Comparison of ENCODE assay signal across 24 cellular contexts in the genomic region with DNA sequence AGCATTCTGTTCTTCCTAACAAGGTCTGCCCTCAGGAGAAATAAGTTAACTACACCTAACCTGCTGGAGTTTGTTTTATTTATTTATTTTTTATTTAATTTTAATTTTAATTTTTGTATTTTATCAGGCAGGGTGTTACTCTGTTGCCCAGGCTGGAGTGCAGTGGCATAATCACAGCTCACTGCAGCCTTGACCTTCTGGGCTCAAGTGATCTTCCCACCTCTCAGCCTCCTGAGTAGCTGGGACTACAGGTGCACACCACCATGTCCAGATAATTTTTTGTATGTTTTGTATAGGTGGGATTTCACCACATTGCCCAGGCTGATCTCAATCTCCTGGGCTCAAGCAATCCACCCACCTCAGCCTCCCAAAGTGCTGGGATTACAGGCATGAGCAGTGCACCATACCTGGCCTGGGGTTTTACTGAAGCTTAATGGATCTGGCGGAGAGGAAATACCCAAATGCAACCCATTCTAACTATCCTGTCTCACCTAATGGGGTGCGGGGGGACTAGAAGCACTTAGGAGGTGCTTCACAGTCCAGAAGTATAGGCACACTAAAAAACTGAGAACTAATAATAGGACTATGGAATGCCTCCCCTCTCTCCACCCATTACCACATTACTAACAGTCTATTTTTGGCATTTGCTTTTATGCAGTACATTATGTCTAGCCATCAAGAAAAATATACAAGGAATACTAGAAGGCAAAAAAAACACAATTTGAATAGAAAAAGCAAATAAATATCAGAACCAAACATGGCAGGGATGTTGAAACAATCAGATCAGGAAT.
DNase-seq lines count a peak whose midpoint lies in the region; ATAC-seq, FAIRE-seq and TF ChIP-seq lines count a peak whose summit lies in the region.
"Had no signal": no experiment of that assay in that cellular context is flagged by ENCODE, and none has a peak within 500 bp of the region (broad histone marks: within the 10 kb centered on the region; RNA-seq: fewer than 3 reads in every experiment).

No MANE protein-coding gene starts in this region.

- H3K36me3 ChIP-seq in heart right ventricle, result peaks cover 0 to 50% (median 0%) of the 10 kb centered on the region in 9 donors
- H3K36me3 ChIP-seq: adrenal gland, thyroid gland had no signal

- H3K9me3 ChIP-seq in heart right ventricle, result peaks cover 0 to 7% (median 0%) of the 10 kb centered on the region in 11 donors
- H3K9me3 ChIP-seq: adrenal gland, thyroid gland had no signal

- WGBS in heart right ventricle, 2 donors, result 79 to 87% methylated on average over 2 of the region's 2 CpGs

- peaks cover 31% of the 10 kb centered on the region for H3K36me3 Mint-ChIP-seq in HFFc6 (ENCODE audit: low read depth)
- H3K36me3 Mint-ChIP-seq in osteocyte (ENCODE audit: unreplicated experiment), result peaks cover 26% of the 10 kb centered on the region

- H3K4me1 ChIP-seq in heart right ventricle, result peaks cover 0 to 12% (median 5%) of the 10 kb centered on the region in 9 donors
- H3K4me1 ChIP-seq: adrenal gland had no signal

- H3K27me3 ChIP-seq in heart right ventricle, result no peaks in the 10 kb centered on the region
- H3K27me3 ChIP-seq: adrenal gland, thyroid gland had no signal

- H3K4me3 ChIP-seq in astrocyte of the spinal cord (ENCODE audit: low read depth, low read length) (no peak overlapping the region), heart right ventricle (no peak overlapping the region)
- H3K4me3 ChIP-seq: adrenal gland, SK-N-MC, thyroid gland had no signal

- in situ Hi-C loops in astrocyte of the spinal cord (cut with HindIII; ENCODE audit: low sequenced_read_pairs), result no loop called here

- ATAC-seq in heart right ventricle, result peak; percentile 46 to 98 (median 86)
- ATAC-seq in SK-N-SH treated with all-trans-retinoic acid at 6 μM for 48 hours, result no peak
- ATAC-seq: activated CD4-positive, alpha-beta T cell treated with anti-CD3 and anti-CD28 coated beads for 36 hours; left colon; naive thymus-derived CD8-positive, alpha-beta T cell; Panc1 had no signal

- no peak for TF ChIP-seq CTCF in HFFc6 (IDR thresholded peaks at IDR 0.05)
- no peak for TF ChIP-seq CTCF in astrocyte of the spinal cord (IDR thresholded peaks at IDR 0.05; ENCODE audit: low read depth, low read length)
- TF ChIP-seq CTCF in heart right ventricle (IDR thresholded peaks at IDR 0.05), result no peak
- no peak for TF ChIP-seq CTCF in osteocyte (IDR thresholded peaks at IDR 0.05)

- H3K4me1 Mint-ChIP-seq in HFFc6 (ENCODE audit: low read depth) (peaks cover 10% of the 10 kb centered on the region), osteocyte (ENCODE audit: unreplicated experiment) (peaks cover 7% of the 10 kb centered on the region)
- H3K4me1 Mint-ChIP-seq: activated CD4-positive, alpha-beta T cell treated with anti-CD3 and anti-CD28 coated beads for 36 hours had no signal

- no peaks in the 10 kb centered on the region; the same call in 1 of the 2 replicates for H3K9me3 Mint-ChIP-seq in HFFc6
- H3K9me3 Mint-ChIP-seq in osteocyte (ENCODE audit: unreplicated experiment), result peaks cover 15% of the 10 kb centered on the region
- H3K9me3 Mint-ChIP-seq: naive thymus-derived CD8-positive, alpha-beta T cell; stimulated activated naive CD8-positive, alpha-beta T cell treated with anti-CD3 and anti-CD28 coated beads, Interleukin-15, Interleukin-2, amounts not matched to agents 100 ng/mL and 50 ng/mL, for 24 hours had no signal

- DNase-seq in HFFc6 (no peak), astrocyte of the spinal cord (ENCODE audit: low read depth, low spot score) (peak; percentile 10), heart right ventricle (no peak), osteocyte (ENCODE audit: extremely low spot score, unreplicated experiment) (no peak), HuH-7 (ENCODE audit: low spot score) (no peak), HTR-8/SVneo (ENCODE audit: insufficient read length, low spot score) (no peak), AG20443 (ENCODE audit: low spot score) (no peak)
- DNase-seq: activated CD4-positive, alpha-beta T cell treated with anti-CD3 and anti-CD28 coated beads for 36 hours; activated gamma-delta T cell treated with Interleukin-2 at 50 U/mL for 16 hours; activated T-cell treated with anti-CD3 and anti-CD28 coated beads, Interleukin-2, amount 50 U/mL, for 1 hour; adrenal gland; EL; head of caudate nucleus; KG1; left colon; naive thymus-derived CD8-positive, alpha-beta T cell; NCI-H1436; stimulated activated CD4-positive, alpha-beta T cell treated with anti-CD3 and anti-CD28 coated beads, Interleukin-12 subunit alpha, Interleukin-12 subunit beta, amount 100 ng/mL, for 4 hours; T-helper 2 cell; thyroid gland had no signal

- H3K4me3 Mint-ChIP-seq in HFFc6, result no peak overlapping the region
- no peak overlapping the region for H3K4me3 Mint-ChIP-seq in osteocyte (ENCODE audit: unreplicated experiment)
- H3K4me3 Mint-ChIP-seq: activated CD4-positive, alpha-beta T cell treated with anti-CD3 and anti-CD28 coated beads for 36 hours; naive thymus-derived CD8-positive, alpha-beta T cell; stimulated activated naive CD8-positive, alpha-beta T cell treated with anti-CD3 and anti-CD28 coated beads, Interleukin-15, Interleukin-2, amounts not matched to agents 100 ng/mL and 50 ng/mL, for 24 hours had no signal

- no peak for FAIRE-seq in HTR-8/SVneo (lab: Jason Lieb, UNC)

- intact Hi-C loops in heart right ventricle (cut with DNase I), result no loop called here

- 0 out of 2 replicates have a peak overlapping the region, but pooled peaks have one; percentile 8 for H3K27ac Mint-ChIP-seq in HFFc6
- peak overlapping the region; percentile 36 for H3K27ac Mint-ChIP-seq in osteocyte (ENCODE audit: unreplicated experiment)
- H3K27ac Mint-ChIP-seq: activated CD4-positive, alpha-beta T cell treated with anti-CD3 and anti-CD28 coated beads for 36 hours; stimulated activated naive CD8-positive, alpha-beta T cell treated with anti-CD3 and anti-CD28 coated beads, Interleukin-15, Interleukin-2, amounts not matched to agents 100 ng/mL and 50 ng/mL, for 24 hours had no signal

- peak overlapping the region in 6 of 10 donors; percentile 5 to 56 (median 48) for H3K27ac ChIP-seq in heart right ventricle
- H3K27ac ChIP-seq: adrenal gland, SK-N-MC, thyroid gland had no signal

- H3K27me3 Mint-ChIP-seq in HFFc6 (ENCODE audit: insufficient read depth) (no peaks in the 10 kb centered on the region), osteocyte (ENCODE audit: unreplicated experiment) (no peaks in the 10 kb centered on the region)
- H3K27me3 Mint-ChIP-seq: activated CD4-positive, alpha-beta T cell treated with anti-CD3 and anti-CD28 coated beads for 36 hours; naive thymus-derived CD8-positive, alpha-beta T cell; stimulated activated naive CD8-positive, alpha-beta T cell treated with anti-CD3 and anti-CD28 coated beads, Interleukin-15, Interleukin-2, amounts not matched to agents 100 ng/mL and 50 ng/mL, for 24 hours had no signal

TF ChIP-seq in SK-N-SH treated with all-trans-retinoic acid at 6 μM for 48 hours, 23 proteins besides CTCF, POLR2A, EP300 and RAD21 (continues in another document):
- no peak for TF ChIP-seq ARNTL (CRISPR knock-in tag; IDR thresholded peaks at IDR 0.05; ENCODE audit: borderline replicate concordance, low read depth)
- TF ChIP-seq OSR1 (CRISPR knock-in tag; IDR thresholded peaks at IDR 0.05), result no peak
- TF ChIP-seq, protein P1, sequence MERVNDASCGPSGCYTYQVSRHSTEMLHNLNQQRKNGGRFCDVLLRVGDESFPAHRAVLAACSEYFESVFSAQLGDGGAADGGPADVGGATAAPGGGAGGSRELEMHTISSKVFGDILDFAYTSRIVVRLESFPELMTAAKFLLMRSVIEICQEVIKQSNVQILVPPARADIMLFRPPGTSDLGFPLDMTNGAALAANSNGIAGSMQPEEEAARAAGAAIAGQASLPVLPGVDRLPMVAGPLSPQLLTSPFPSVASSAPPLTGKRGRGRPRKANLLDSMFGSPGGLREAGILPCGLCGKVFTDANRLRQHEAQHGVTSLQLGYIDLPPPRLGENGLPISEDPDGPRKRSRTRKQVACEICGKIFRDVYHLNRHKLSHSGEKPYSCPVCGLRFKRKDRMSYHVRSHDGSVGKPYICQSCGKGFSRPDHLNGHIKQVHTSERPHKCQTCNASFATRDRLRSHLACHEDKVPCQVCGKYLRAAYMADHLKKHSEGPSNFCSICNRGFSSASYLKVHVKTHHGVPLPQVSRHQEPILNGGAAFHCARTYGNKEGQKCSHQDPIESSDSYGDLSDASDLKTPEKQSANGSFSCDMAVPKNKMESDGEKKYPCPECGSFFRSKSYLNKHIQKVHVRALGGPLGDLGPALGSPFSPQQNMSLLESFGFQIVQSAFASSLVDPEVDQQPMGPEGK (CRISPR knock-in tag; IDR thresholded peaks at IDR 0.05; ENCODE audit: borderline replicate concordance), result no peak
- no peak for TF ChIP-seq ZNF8 (CRISPR knock-in tag; IDR thresholded peaks at IDR 0.05)
- no peak for TF ChIP-seq ZNF565 (CRISPR knock-in tag; conservative IDR thresholded peaks at IDR 0.05; ENCODE audit: low read depth)
- no peak for TF ChIP-seq SNAI2 (CRISPR knock-in tag; IDR thresholded peaks at IDR 0.05)
- TF ChIP-seq CSDC2 (CRISPR knock-in tag; IDR thresholded peaks at IDR 0.05), result no peak
- TF ChIP-seq PPARA (CRISPR knock-in tag; IDR thresholded peaks at IDR 0.05; ENCODE audit: borderline replicate concordance), result no peak
- TF ChIP-seq ZC3H10 (CRISPR knock-in tag; IDR thresholded peaks at IDR 0.05), result no peak
- TF ChIP-seq, protein P2, sequence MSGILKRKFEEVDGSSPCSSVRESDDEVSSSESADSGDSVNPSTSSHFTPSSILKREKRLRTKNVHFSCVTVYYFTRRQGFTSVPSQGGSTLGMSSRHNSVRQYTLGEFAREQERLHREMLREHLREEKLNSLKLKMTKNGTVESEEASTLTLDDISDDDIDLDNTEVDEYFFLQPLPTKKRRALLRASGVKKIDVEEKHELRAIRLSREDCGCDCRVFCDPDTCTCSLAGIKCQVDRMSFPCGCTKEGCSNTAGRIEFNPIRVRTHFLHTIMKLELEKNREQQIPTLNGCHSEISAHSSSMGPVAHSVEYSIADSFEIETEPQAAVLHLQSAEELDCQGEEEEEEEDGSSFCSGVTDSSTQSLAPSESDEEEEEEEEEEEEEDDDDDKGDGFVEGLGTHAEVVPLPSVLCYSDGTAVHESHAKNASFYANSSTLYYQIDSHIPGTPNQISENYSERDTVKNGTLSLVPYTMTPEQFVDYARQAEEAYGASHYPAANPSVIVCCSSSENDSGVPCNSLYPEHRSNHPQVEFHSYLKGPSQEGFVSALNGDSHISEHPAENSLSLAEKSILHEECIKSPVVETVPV (CRISPR knock-in tag; IDR thresholded peaks at IDR 0.05), result no peak
- no peak for TF ChIP-seq ISL1 (CRISPR knock-in tag; IDR thresholded peaks at IDR 0.05)
- no peak for TF ChIP-seq ESRRG (CRISPR knock-in tag; IDR thresholded peaks at IDR 0.05)
- TF ChIP-seq TOX (CRISPR knock-in tag; IDR thresholded peaks at IDR 0.05; ENCODE audit: borderline replicate concordance), result no peak
- TF ChIP-seq RARB (CRISPR knock-in tag; IDR thresholded peaks at IDR 0.05), result no peak
- TF ChIP-seq TCF4 (CRISPR knock-in tag; IDR thresholded peaks at IDR 0.05; ENCODE audit: borderline replicate concordance), result no peak
- no peak for TF ChIP-seq GLIS3 (CRISPR knock-in tag; IDR thresholded peaks at IDR 0.05)
- TF ChIP-seq BACH2 (CRISPR knock-in tag; IDR thresholded peaks at IDR 0.05; ENCODE audit: borderline replicate concordance), result no peak
- no peak for TF ChIP-seq ZFP30 (CRISPR knock-in tag; IDR thresholded peaks at IDR 0.05)
